7 cellular contexts compared by ENCODE assay signal in genomic region chr1:201709564-201710295, GRCh38.
DNase-seq lines count a peak whose midpoint lies in the region; FAIRE-seq and TF ChIP-seq lines count a peak whose summit lies in the region.

No MANE protein-coding gene starts in this region.

- H4K5ac ChIP-seq in H1 (ENCODE audit: insufficient read length, low read depth, low read length) = no peak overlapping the region

- CTCF ChIA-PET in activated CD4-positive, alpha-beta memory T cell treated with anti-CD3 and anti-CD28 coated beads, Interleukin-2, amount 10 ng/mL, durations not matched to agents 7 days and 5 days (lab: Charles Lee) = interaction anchor here (0.7 to 4.9 kb wide), 23 partner anchors 9 to 543 kb away, joined by 3 to 50 read pairs (median 5); no protein-coding TSS in a partner anchor
- CTCF ChIA-PET in H1 (lab: Charles Lee; ENCODE audit: partially characterized antibody) = interaction anchor here (0.5 to 28.1 kb wide), 60 partner anchors 13 to 273 kb away, joined by 3 to 823 read pairs (median 5); partner anchors contain the start of gene LMOD1

- DNase-seq in GM12864 (ENCODE audit: low read depth) (no peak), HCEC 1CT (peak; percentile 78), NCI-H446 (lab: John Stamatoyannopoulos, UW) (peak; percentile 19 to 69), H1 (ENCODE audit: low read depth in 1 of 2, low spot score in 2 of 2) (peak; percentile 50 to 92)
- peak; percentile 61 for DNase-seq in activated CD4-positive, alpha-beta memory T cell treated with anti-CD3 and anti-CD28 coated beads, Interleukin-2, amount 10 ng/mL, durations not matched to agents 7 days and 5 days
- DNase-seq in stimulated activated CD8-positive, alpha-beta memory T cell treated with anti-CD3 and anti-CD28 coated beads, Interleukin-7, amount 100 ng/mL, for 48 hours (ENCODE audit: extremely low read depth in 1 of 2, low read depth in 1 of 2) = peak; percentile 11 to 26

- H3K4me1 ChIP-seq in H1 (replicated peaks in 1 of 4; ENCODE audit: control insufficient read depth in 3 of 4, insufficient read depth in 4 of 4, low read length in 3 of 4) (peaks cover 0 to 3% (median 2%) of the 10 kb centered on the region in 4 experiments; a peak in 4 of 7 replicates), muscle layer of colon (ENCODE audit: insufficient read depth, low read length) (peaks cover 59% of the 10 kb centered on the region)

- TF ChIP-seq EP300 in H1 (IDR thresholded peaks at IDR 0.05; ENCODE audit: borderline replicate concordance in 1 of 2, low read depth in 2 of 2, low read length in 2 of 2) = no peak

- no peak overlapping the region for H3K27ac Mint-ChIP-seq in activated CD4-positive, alpha-beta memory T cell treated with anti-CD3 and anti-CD28 coated beads, Interleukin-2, amount 10 ng/mL, durations not matched to agents 7 days and 5 days

- H2BK15ac ChIP-seq in H1 (ENCODE audit: low read length) = no peak overlapping the region

- H3K79me2 ChIP-seq in H1 (ENCODE audit: control insufficient read depth in 1 of 2, insufficient read depth in 2 of 2, low read length in 2 of 2) = no peaks in the 10 kb centered on the region

- H3K27me3 Mint-ChIP-seq in activated CD4-positive, alpha-beta memory T cell treated with anti-CD3 and anti-CD28 coated beads, Interleukin-2, amount 10 ng/mL, durations not matched to agents 7 days and 5 days = no peaks in the 10 kb centered on the region

- H3K4me3 ChIP-seq in GM12864 (ENCODE audit: low read depth, low read length) (no peak overlapping the region), H1 (ENCODE audit: extremely low read depth in 1 of 4, insufficient read depth in 2 of 4, low read depth in 3 of 4, low read length in 4 of 4) (no peak overlapping the region), muscle layer of colon (ENCODE audit: low read depth in 1 of 2, low read length in 2 of 2) (no peak overlapping the region)

- peak; percentile 90 to 94 for TF ChIP-seq RAD21 in H1 (IDR thresholded peaks at IDR 0.05 in 1 of 2, conservative IDR thresholded peaks at IDR 0.05 in 1 of 2; ENCODE audit: low read depth in 2 of 2, low read length in 2 of 2)

- no peak overlapping the region for H3K23ac ChIP-seq in H1 (ENCODE audit: insufficient read length)

- no peak overlapping the region; the same call in 1 of the 2 replicates for H2BK12ac ChIP-seq in H1 (ENCODE audit: low read depth, low read length)

- no peak overlapping the region for H2BK5ac ChIP-seq in H1 (ENCODE audit: low read depth, low read length)

- H4K20me1 ChIP-seq in H1 (replicated peaks in 1 of 2; ENCODE audit: control insufficient read depth in 1 of 2, insufficient read depth in 2 of 2, low read length in 2 of 2) = peaks cover 0 to 2% of the 10 kb centered on the region in 2 experiments

- peaks cover 2% of the 10 kb centered on the region for H3K4me1 Mint-ChIP-seq in activated CD4-positive, alpha-beta memory T cell treated with anti-CD3 and anti-CD28 coated beads, Interleukin-2, amount 10 ng/mL, durations not matched to agents 7 days and 5 days

- no peak overlapping the region for H2BK20ac ChIP-seq in H1 (ENCODE audit: low read length)

- no peak overlapping the region for H3K4ac ChIP-seq in H1 (replicated peaks; ENCODE audit: insufficient read length, low read depth, low read length)

- no peak overlapping the region for H3K9ac ChIP-seq in H1 (replicated peaks in 1 of 4; ENCODE audit: extremely low read depth in 1 of 4, low read depth in 3 of 4, low read length in 3 of 4)
- no peak overlapping the region for H3K9ac ChIP-seq in muscle layer of colon (ENCODE audit: low read length)

- WGBS in H1 (ENCODE audit: extremely low coverage in 1 of 2, insufficient coverage in 1 of 2, insufficient read length in 1 of 2, insufficient replicate concordance in 2 of 2, low coverage in 1 of 2, low lambda C conversion rate in 2 of 2, missing lambda C conversion rate in 1 of 2), 2 experiments = 47% methylated on average over 4 of the region's 4 CpGs; no CpG with 5 or more reads in 1 of the 2 experiments

- H2BK120ac ChIP-seq in H1 (replicated peaks; ENCODE audit: low read depth, low read length) = no peak overlapping the region

- H3K36me3 Mint-ChIP-seq in activated CD4-positive, alpha-beta memory T cell treated with anti-CD3 and anti-CD28 coated beads, Interleukin-2, amount 10 ng/mL, durations not matched to agents 7 days and 5 days (ENCODE audit: low read depth) = no peaks in the 10 kb centered on the region

- no peak for TF ChIP-seq POLR2A in H1 (IDR thresholded peaks at IDR 0.05; ENCODE audit: control extremely low read depth in 1 of 2, low read depth in 2 of 2, low read length in 2 of 2)

- no peaks in the 10 kb centered on the region for H3K79me1 ChIP-seq in H1 (ENCODE audit: low read depth, low read length)

- H2AK5ac ChIP-seq in H1 (ENCODE audit: low read depth, low read length) = no peak overlapping the region

- H3K14ac ChIP-seq in H1 (ENCODE audit: insufficient read length) = no peak overlapping the region

- H3K27me3 ChIP-seq in H1 (replicated peaks in 1 of 4; ENCODE audit: control insufficient read depth in 3 of 4, extremely low read depth in 1 of 4, insufficient read depth in 3 of 4, low read length in 3 of 4) = no peaks in the 10 kb centered on the region
- H3K27me3 ChIP-seq in muscle layer of colon (ENCODE audit: control insufficient read depth in 1 of 2, insufficient read depth in 2 of 2, low read length in 2 of 2) = no peaks in the 10 kb centered on the region

- no peak overlapping the region for H4K8ac ChIP-seq in H1 (ENCODE audit: extremely low read depth, insufficient read depth, low read length)

- H3K9me3 ChIP-seq in H1 (ENCODE audit: insufficient read depth in 2 of 2, low read depth in 1 of 2, low read length in 1 of 2) = no peaks in the 10 kb centered on the region
- no peaks in the 10 kb centered on the region for H3K9me3 ChIP-seq in muscle layer of colon (ENCODE audit: low read length)

- no peak overlapping the region for H4K91ac ChIP-seq in H1 (replicated peaks; ENCODE audit: insufficient read length, low read length)

- H3K27ac ChIP-seq in H1 (ENCODE audit: low read depth, low read length) (no peak overlapping the region), muscle layer of colon (ENCODE audit: low read depth, low read length) (peak overlapping the region; percentile 41)

- H2AFZ ChIP-seq in H1 (ENCODE audit: low read length) = no peak overlapping the region

- FAIRE-seq in H1 (lab: Jason Lieb, UNC) = peak; percentile 19

- no peaks in the 10 kb centered on the region for H3K9me3 Mint-ChIP-seq in activated CD4-positive, alpha-beta memory T cell treated with anti-CD3 and anti-CD28 coated beads, Interleukin-2, amount 10 ng/mL, durations not matched to agents 7 days and 5 days

- H3K23me2 ChIP-seq in H1 (ENCODE audit: low read depth, low read length) = no peaks in the 10 kb centered on the region; the same call in 1 of the 2 replicates

- H3K36me3 ChIP-seq in H1 (ENCODE audit: control insufficient read depth in 2 of 4, insufficient read depth in 4 of 4, low read length in 3 of 4) (no peaks in the 10 kb centered on the region), muscle layer of colon (ENCODE audit: insufficient read depth, low read length) (no peaks in the 10 kb centered on the region)

- no peak overlapping the region for H3K4me2 ChIP-seq in H1 (ENCODE audit: insufficient read depth in 1 of 2, low read depth in 2 of 2, low read length in 2 of 2)

- POLR2A ChIA-PET in activated CD4-positive, alpha-beta memory T cell treated with anti-CD3 and anti-CD28 coated beads, Interleukin-2, amount 10 ng/mL, durations not matched to agents 7 days and 5 days (lab: Charles Lee) = no interaction called here
- POLR2A ChIA-PET in H1 (lab: Charles Lee; ENCODE audit: partially characterized antibody) = interaction anchor here (1.1 to 2.1 kb wide), 4 partner anchors 30 to 177 kb away, joined by 3 to 5 read pairs (median 3); no protein-coding TSS in a partner anchor

- TF ChIP-seq CTCF in GM12864 (IDR thresholded peaks at IDR 0.05; ENCODE audit: low read depth, low read length, missing control alignments) (peak; percentile 94), H1 (IDR thresholded peaks at IDR 0.05; ENCODE audit: control extremely low read depth in 1 of 3, insufficient read depth in 1 of 3, low read depth in 1 of 3, low read length in 3 of 3) (peak; percentile 95 to 97 (median 97))

- H3K56ac ChIP-seq in H1 (replicated peaks; ENCODE audit: insufficient read length, low read depth, low read length) = no peak overlapping the region

- H3K4me3 Mint-ChIP-seq in activated CD4-positive, alpha-beta memory T cell treated with anti-CD3 and anti-CD28 coated beads, Interleukin-2, amount 10 ng/mL, durations not matched to agents 7 days and 5 days = no peak overlapping the region

- no peak overlapping the region for H3K18ac ChIP-seq in H1 (ENCODE audit: extremely low read depth, low read length)

TF ChIP-seq in H1, 55 proteins besides CTCF, POLR2A, EP300 and RAD21:
- TF ChIP-seq TEAD4 (IDR thresholded peaks at IDR 0.05; ENCODE audit: low read depth, low read length) (0 out of 2 replicates have a peak, but pooled peaks have one; percentile 22), KDM5A (IDR thresholded peaks at IDR 0.05; ENCODE audit: low read length) (no peak), CREB1 (IDR thresholded peaks at IDR 0.05) (0 out of 2 replicates have a peak, but pooled peaks have one; percentile 30), SIN3A (conservative IDR thresholded peaks at IDR 0.05 in 1 of 2, IDR thresholded peaks at IDR 0.05 in 1 of 2; ENCODE audit: low read depth in 1 of 2, low read length in 2 of 2) (peak in 1 of 2 experiments; percentile 39; a peak in 1 of 4 replicates)
